8 cellular contexts compared by ENCODE assay signal in genomic region chr1:20233394-20233793, GRCh38. TPM values are rescaled to one million over a fixed set of nuclear protein-coding genes. Genes with fewer than 3 reads are reported as not detected.
DNase-seq lines count a peak whose midpoint lies in the region; ATAC-seq and TF ChIP-seq lines count a peak whose summit lies in the region.

No MANE protein-coding gene starts in this region.

- H3K9me3 ChIP-seq in sigmoid colon, result no peaks in the 10 kb centered on the region

- in situ Hi-C loops in brain microvascular endothelial cell (cut with HindIII; ENCODE audit: low pct_ligation_motif_present, low sequenced_read_pairs), result no loop called here

- H3K27ac Mint-ChIP-seq in naive B cell, result no peak overlapping the region
- no peak overlapping the region for H3K27ac Mint-ChIP-seq in activated naive CD4-positive, alpha-beta T cell treated with anti-CD3 and anti-CD28 coated beads, Interleukin-2, amount 10 ng/mL, durations not matched to agents 7 days and 5 days

- CTCF ChIA-PET in activated naive CD4-positive, alpha-beta T cell treated with anti-CD3 and anti-CD28 coated beads, Interleukin-2, amount 10 ng/mL, durations not matched to agents 7 days and 5 days (lab: Charles Lee), result interaction anchor here (1.0 to 1.5 kb wide), 4 partner anchors 18 to 257 kb away, joined by 3 to 5 read pairs (median 4); no protein-coding TSS in a partner anchor

- H3K4me3 ChIP-seq in brain microvascular endothelial cell (ENCODE audit: low read depth, low read length) (no peak overlapping the region), sigmoid colon (no peak overlapping the region)

- TF ChIP-seq CTCF in brain microvascular endothelial cell (IDR thresholded peaks at IDR 0.05; ENCODE audit: low read depth, low read length, missing control alignments) (peak; percentile 40), sigmoid colon (IDR thresholded peaks at IDR 0.05) (peak in 1 of 4 experiments; percentile 8)

- H3K36me3 ChIP-seq in brain microvascular endothelial cell (replicated peaks) (no peaks in the 10 kb centered on the region), sigmoid colon (no peaks in the 10 kb centered on the region)

- 39 to 42% methylated on average over 3 of the region's 3 CpGs for WGBS in sigmoid colon, 2 donors

- intact Hi-C loops in sigmoid colon (cut with DNase I), result no loop called here

- peaks cover 0 to 4% (median 1%) of the 10 kb centered on the region in 3 donors for H3K4me1 Mint-ChIP-seq in naive B cell
- no peaks in the 10 kb centered on the region for H3K4me1 Mint-ChIP-seq in activated naive CD4-positive, alpha-beta T cell treated with anti-CD3 and anti-CD28 coated beads, Interleukin-2, amount 10 ng/mL, durations not matched to agents 7 days and 5 days

- peaks cover 0 to 8% (median 0%) of the 10 kb centered on the region in 7 donors for H3K9me3 Mint-ChIP-seq in naive B cell
- no peaks in the 10 kb centered on the region for H3K9me3 Mint-ChIP-seq in activated naive CD4-positive, alpha-beta T cell treated with anti-CD3 and anti-CD28 coated beads, Interleukin-2, amount 10 ng/mL, durations not matched to agents 7 days and 5 days

- H3K27me3 ChIP-seq in brain microvascular endothelial cell (replicated peaks) (peaks cover 8% of the 10 kb centered on the region), sigmoid colon (peaks cover 0 to 30% (median 7%) of the 10 kb centered on the region in 3 donors)

- ATAC-seq in naive B cell (ENCODE audit: low read depth in 2 of 2) (peak; percentile 49 to 58), HG02763 (IDR thresholded peaks at IDR 0.05; ENCODE audit: unreplicated experiment) (no peak), GM18505 (IDR thresholded peaks at IDR 0.05; ENCODE audit: unreplicated experiment) (no peak)

- H3K4me3 Mint-ChIP-seq in naive B cell, result no peak overlapping the region
- no peak overlapping the region for H3K4me3 Mint-ChIP-seq in activated naive CD4-positive, alpha-beta T cell treated with anti-CD3 and anti-CD28 coated beads, Interleukin-2, amount 10 ng/mL, durations not matched to agents 7 days and 5 days

- DNase-seq in EL (peak; percentile 18), NAMALWA (ENCODE audit: low spot score) (peak; percentile 54), brain microvascular endothelial cell (peak; percentile 2), naive B cell (no peak), sigmoid colon (no peak)
- no peak for DNase-seq in activated naive CD4-positive, alpha-beta T cell treated with anti-CD3 and anti-CD28 coated beads, Interleukin-2, amount 10 ng/mL, durations not matched to agents 7 days and 5 days

- no peaks in the 10 kb centered on the region for H3K36me3 Mint-ChIP-seq in naive B cell
- H3K36me3 Mint-ChIP-seq in activated naive CD4-positive, alpha-beta T cell treated with anti-CD3 and anti-CD28 coated beads, Interleukin-2, amount 10 ng/mL, durations not matched to agents 7 days and 5 days, result no peaks in the 10 kb centered on the region

- no peak for TF ChIP-seq EP300 in sigmoid colon (IDR thresholded peaks at IDR 0.05)

- TF ChIP-seq POLR2A in GM18505 (IDR thresholded peaks at IDR 0.05; ENCODE audit: borderline replicate concordance, extremely low read depth, insufficient read depth, insufficient read length) (no peak), sigmoid colon (IDR thresholded peaks at IDR 0.05) (no peak)

- no peak overlapping the region for H3K27ac ChIP-seq in brain microvascular endothelial cell
- H3K27ac ChIP-seq in sigmoid colon, result no peak overlapping the region

- H3K27me3 Mint-ChIP-seq in naive B cell, result peaks cover 47 to 71% (median 69%) of the 10 kb centered on the region in 3 donors
- peaks cover 58% of the 10 kb centered on the region for H3K27me3 Mint-ChIP-seq in activated naive CD4-positive, alpha-beta T cell treated with anti-CD3 and anti-CD28 coated beads, Interleukin-2, amount 10 ng/mL, durations not matched to agents 7 days and 5 days

- no peaks in the 10 kb centered on the region for H3K4me1 ChIP-seq in sigmoid colon

RNA-seq across cellular contexts. Expression of gene PLA2G2C, which starts 47.1 kb away (rescaled TPM):
- polyA plus RNA-seq in naive B cell (ENCODE audit: low read depth in 6 of 6) (not detected), sigmoid colon (under 1 TPM in 1 of 3 donors, not detected in 2; 0.09 TPM)
- total RNA-seq in sigmoid colon, result 1 to 10 TPM in 3 of 4 donors, under 1 TPM in 1; 0.82 to 5.5 (median 1.5) TPM

RNA-seq across cellular contexts. Expression of gene UBXN10, which starts 47.5 kb away (rescaled TPM):
- under 1 TPM in 5 of 6 donors, not detected in 1; 0.06 to 0.82 (median 0.16) TPM for polyA plus RNA-seq in naive B cell (ENCODE audit: low read depth in 6 of 6)
- 10 to 100 TPM; 14.6 to 25.0 (median 23.1) TPM for total RNA-seq in sigmoid colon
- polyA plus RNA-seq in sigmoid colon, result 1 to 10 TPM; 2.9 to 7.8 (median 3.7) TPM

RNA-seq across cellular contexts. Expression of gene VWA5B1, which starts 57.3 kb away (rescaled TPM):
- polyA plus RNA-seq in naive B cell (ENCODE audit: low read depth in 6 of 6) (not detected), sigmoid colon (under 1 TPM in 1 of 3 donors, not detected in 2; 0.22 TPM)
- total RNA-seq in sigmoid colon, result under 1 TPM in 1 of 4 donors, not detected in 3; 0.16 TPM

Comparison
In these comparisons a context has a peak if more than half of its experiments do, and no peak if none do; other contexts are left out.
1. DNase-seq: peak in EL (single experiment), NAMALWA (single experiment) and brain microvascular endothelial cell (single experiment); none in naive B cell (single experiment), sigmoid colon (single experiment) and activated naive CD4-positive, alpha-beta T cell treated with anti-CD3 and anti-CD28 coated beads, Interleukin-2, amount 10 ng/mL, durations not matched to agents 7 days and 5 days (single experiment).
2. ATAC-seq: peak in naive B cell (2 of 2); none in HG02763 (single experiment) and GM18505 (single experiment).